10 cellular contexts compared by ENCODE assay signal in the genomic region with DNA sequence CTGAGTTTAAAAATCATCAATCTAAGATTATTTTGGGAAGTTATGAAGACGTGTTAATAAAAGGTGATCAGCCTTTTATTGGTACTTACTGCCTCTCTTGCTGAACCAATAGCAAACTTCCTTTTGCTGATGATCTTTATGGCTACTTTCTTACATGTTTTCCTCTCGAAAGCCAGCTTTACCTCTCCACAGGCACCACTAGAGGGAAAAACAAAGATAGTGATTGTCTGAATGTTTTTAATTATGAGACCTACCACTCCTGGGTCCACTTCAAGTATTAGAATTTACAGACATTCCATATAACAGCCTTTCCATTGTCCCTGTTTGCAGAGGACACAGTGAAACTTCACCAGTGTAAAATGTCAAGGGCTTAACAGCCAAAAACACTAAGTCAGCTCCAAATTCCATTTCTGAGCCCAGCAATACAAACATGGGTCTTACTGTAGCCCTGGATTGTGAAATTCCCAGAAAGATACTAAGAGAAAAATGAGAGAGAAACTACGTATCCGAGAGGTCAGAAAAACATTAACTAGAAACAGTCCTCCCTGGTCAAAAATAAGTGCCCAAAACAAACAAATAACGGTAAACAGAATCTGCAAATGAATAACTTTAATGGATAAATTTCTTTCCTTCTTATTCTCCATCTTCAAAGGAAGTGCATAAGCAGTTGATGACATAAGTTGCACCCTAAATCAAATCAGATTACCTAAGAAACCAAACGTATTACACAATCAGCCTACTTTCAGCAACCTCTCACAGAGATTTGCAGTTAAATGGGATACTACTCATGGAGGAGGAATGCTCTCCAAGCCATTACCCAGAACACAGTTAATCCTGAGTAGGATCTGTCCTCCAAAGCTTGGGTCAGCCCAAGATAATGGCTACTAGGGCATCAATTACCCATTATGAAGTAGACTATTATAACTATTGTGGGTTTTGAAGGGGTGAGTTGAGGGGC. TPM values are rescaled to one million over a fixed set of nuclear protein-coding genes. Genes with fewer than 3 reads are reported as not detected.
DNase-seq lines count a peak whose midpoint lies in the region; ATAC-seq, FAIRE-seq and TF ChIP-seq lines count a peak whose summit lies in the region.
"Had no signal": no experiment of that assay in that cellular context is flagged by ENCODE, and none has a peak within 500 bp of the region (broad histone marks: within the 10 kb centered on the region; RNA-seq: fewer than 3 reads in every experiment).

No MANE protein-coding gene starts in this region.

- no peaks in the 10 kb centered on the region for H3K9me3 ChIP-seq in Panc1 (ENCODE audit: control insufficient read depth, insufficient read depth, low read depth, low read length)

- peaks cover 2% of the 10 kb centered on the region; the same call in 1 of the 2 replicates for H3K36me3 ChIP-seq in Panc1 (ENCODE audit: control insufficient read depth, insufficient read depth, low read length)

- peak; percentile 26 for DNase-seq in COLO829 (ENCODE audit: low spot score)
- no peak for DNase-seq in Panc1 (ENCODE audit: low read depth, low spot score)
- DNase-seq in omental fat pad (ENCODE audit: low spot score): no peak
- DNase-seq in NCI-H146 (lab: John Stamatoyannopoulos, UW): no peak
- DNase-seq in frontal cortex (ENCODE audit: low spot score in 2 of 2): no peak
- DNase-seq in T-cell: no peak
- DNase-seq: activated CD8-positive, alpha-beta memory T cell treated with anti-CD3 and anti-CD28 coated beads, Interleukin-2, amount 10 ng/mL, durations not matched to agents 7 days and 5 days had no signal

- H3K4me3 ChIP-seq in Panc1 (ENCODE audit: low read depth in 2 of 2, low read length in 2 of 2): no peak overlapping the region

- H3K27ac Mint-ChIP-seq in T-cell: no peak overlapping the region

- H3K4me1 ChIP-seq in Panc1 (ENCODE audit: control insufficient read depth, insufficient read depth, low read length): no peaks in the 10 kb centered on the region

- H3K27ac ChIP-seq in Panc1 (ENCODE audit: low read length): no peak overlapping the region
- H3K27ac ChIP-seq: HL-60 had no signal

- FAIRE-seq in frontal cortex (lab: Jason Lieb, UNC): no peak

- H3K4me1 Mint-ChIP-seq in T-cell: peaks cover 0 to 3% (median 2%) of the 10 kb centered on the region in 3 donors

- peaks cover 34% of the 10 kb centered on the region for H3K36me3 Mint-ChIP-seq in T-cell

- H3K27me3 ChIP-seq in Panc1 (ENCODE audit: control insufficient read depth, insufficient read depth, low read length): no peaks in the 10 kb centered on the region

- BruUV-seq in Panc1 (replicated peaks; lab: Mats Ljungman, UMichigan): no TSS peak

- CTCF ChIA-PET in Panc1 (lab: Charles Lee) (no interaction called here), T-cell (lab: Charles Lee) (no interaction called here)

- H3K9me3 Mint-ChIP-seq in T-cell: no peaks in the 10 kb centered on the region

- POLR2A ChIA-PET in Panc1 (lab: Charles Lee) (no interaction called here), T-cell (lab: Charles Lee) (no interaction called here)

- H3K27me3 Mint-ChIP-seq in T-cell: no peaks in the 10 kb centered on the region
- H3K27me3 Mint-ChIP-seq: activated CD8-positive, alpha-beta memory T cell treated with anti-CD3 and anti-CD28 coated beads, Interleukin-2, amount 10 ng/mL, durations not matched to agents 7 days and 5 days had no signal

- TF ChIP-seq CTCF in Panc1 (IDR thresholded peaks at IDR 0.05) (no peak), omental fat pad (IDR thresholded peaks at IDR 0.05) (no peak)

- no peak overlapping the region for H3K4me3 Mint-ChIP-seq in T-cell
- H3K4me3 Mint-ChIP-seq: activated CD8-positive, alpha-beta memory T cell treated with anti-CD3 and anti-CD28 coated beads, Interleukin-2, amount 10 ng/mL, durations not matched to agents 7 days and 5 days had no signal

- in situ Hi-C loops in Panc1 (cut with HindIII; ENCODE audit: low pct_unique_long_range_greater_than_20kb, low sequenced_read_pairs): no loop called here

- intact Hi-C loops in Panc1 (cut with micrococcal nuclease; ENCODE audit: unreplicated experiment): no loop called here

- ATAC-seq in Panc1 (peak; percentile 60; the same call in 1 of the 2 replicates), esophagus mucosa (peak; percentile 74), omental fat pad (ENCODE audit: low FRiP score) (peak; percentile 93), GM19324 (IDR thresholded peaks at IDR 0.05; ENCODE audit: low FRiP score, unreplicated experiment) (no peak), T-cell (replicated peaks in 1 of 4) (no peak)
- ATAC-seq: activated CD8-positive, alpha-beta memory T cell treated with anti-CD3 and anti-CD28 coated beads, Interleukin-2, amount 10 ng/mL, durations not matched to agents 7 days and 5 days had no signal

RNA-seq across cellular contexts. Expression of gene CHEK2, which starts 29.5 kb away (rescaled TPM):
- total RNA-seq in Panc1 (2021; ENCODE audit: unreplicated experiment) (29.5 TPM), esophagus mucosa (14.9 TPM), omental fat pad (1 to 10 TPM; 2.9 to 7.4 (median 4.7) TPM), frontal cortex (4.1 TPM), T-cell (1 to 10 TPM; 5.1 to 10.0 (median 7.1) TPM)
- polyA plus RNA-seq in Panc1 (2012; ENCODE audit: insufficient read length): 15.0 TPM

RNA-seq across cellular contexts. Expression of gene HSCB, which starts 29.7 kb away (rescaled TPM):
- 10.2 TPM for total RNA-seq in Panc1 (2021; ENCODE audit: unreplicated experiment)
- 9.0 TPM for polyA plus RNA-seq in Panc1 (2012; ENCODE audit: insufficient read length)
- total RNA-seq in esophagus mucosa: 10.9 TPM
- total RNA-seq in omental fat pad: 10 to 100 TPM in 3 of 4 donors, 1 to 10 TPM in 1; 9.5 to 21.0 (median 14.8) TPM
- total RNA-seq in frontal cortex: 6.9 TPM
- total RNA-seq in T-cell: 10 to 100 TPM in 3 of 5 donors, 1 to 10 TPM in 2; 6.9 to 11.9 (median 11.5) TPM

RNA-seq across cellular contexts. Expression of gene TTC28, which starts 32.5 kb away (rescaled TPM):
- 24.8 TPM for total RNA-seq in Panc1 (2021; ENCODE audit: unreplicated experiment)
- polyA plus RNA-seq in Panc1 (2012; ENCODE audit: insufficient read length): 12.4 TPM
- 5.5 TPM for total RNA-seq in esophagus mucosa
- total RNA-seq in omental fat pad: 100 to 1,000 TPM in 1 of 4 donors, 10 to 100 TPM in 3; 28.6 to 103 (median 50.6) TPM
- 79.5 TPM for total RNA-seq in frontal cortex
- total RNA-seq in T-cell: 1 to 10 TPM; 2.3 to 7.8 (median 3.0) TPM

Comparison
In these comparisons a context has a peak if more than half of its experiments do, and no peak if none do; other contexts are left out.
1. ATAC-seq: peak in Panc1 (single experiment), esophagus mucosa (single experiment) and omental fat pad (single experiment); none in GM19324 (single experiment) and T-cell (0 of 4).